8 cellular contexts compared by ENCODE assay signal in the genomic region with DNA sequence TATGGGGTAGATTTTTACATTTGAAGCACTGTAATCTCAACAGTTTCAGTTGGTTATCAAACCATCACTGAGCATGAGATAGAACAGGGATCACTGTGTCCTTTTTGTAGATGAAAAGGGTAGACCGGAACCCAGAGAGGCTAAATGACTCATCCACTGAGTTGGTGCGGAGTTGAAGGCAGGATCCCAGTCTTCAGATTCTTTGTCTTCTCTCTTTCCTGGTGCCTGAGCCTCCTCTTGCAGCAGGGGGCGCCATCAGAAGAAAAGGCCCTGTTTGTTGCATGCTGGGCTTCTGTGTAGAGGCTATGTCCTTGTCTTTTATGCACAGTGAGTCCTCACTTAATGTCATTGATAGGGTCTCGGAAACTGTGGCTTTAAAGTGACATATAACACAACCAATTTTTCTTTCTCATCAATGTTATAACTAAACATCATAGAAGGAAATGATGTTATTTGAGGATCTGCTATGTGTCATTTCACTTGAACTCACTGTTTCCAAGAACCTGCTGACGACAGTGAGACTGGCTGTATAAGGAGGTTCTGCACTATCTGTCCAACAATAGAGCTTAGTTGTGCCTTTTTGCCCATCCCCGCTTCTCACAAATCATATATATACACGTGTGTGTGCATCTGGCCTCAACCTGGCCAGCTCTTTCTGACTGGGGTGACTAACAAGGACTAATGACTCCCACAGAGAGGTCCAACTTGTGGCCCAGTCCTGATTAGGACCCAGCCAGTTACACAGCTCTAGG. TPM values are rescaled to one million over a fixed set of nuclear protein-coding genes. Genes with fewer than 3 reads are reported as not detected.
DNase-seq lines count a peak whose midpoint lies in the region; ATAC-seq and TF ChIP-seq lines count a peak whose summit lies in the region.

No MANE protein-coding gene starts in this region.

- peaks cover 52% of the 10 kb centered on the region for H3K36me3 ChIP-seq in BJ (ENCODE audit: control insufficient read depth, insufficient read depth, low read length)

- POLR2A ChIA-PET in BJ (lab: Charles Lee) = no interaction called here

- no peak overlapping the region for H3K4me3 ChIP-seq in BJ (ENCODE audit: low read depth, low read length)
- H3K4me3 ChIP-seq in epithelial cell of proximal tubule (ENCODE audit: low read depth, low read length) = no peak overlapping the region
- no peak overlapping the region for H3K4me3 ChIP-seq in retinal pigment epithelial cell (ENCODE audit: low read length)

- H3K27me3 ChIP-seq in BJ (ENCODE audit: control insufficient read depth, insufficient read depth, low read length) = no peaks in the 10 kb centered on the region

- no peak for DNase-seq in BJ (ENCODE audit: low read depth)
- DNase-seq in GM20000 (ENCODE audit: low spot score) = peak; percentile 61
- peak; percentile 28 for DNase-seq in NCI-H2196 treated with DMSO at 0.1 percent for 48 hours (lab: John Stamatoyannopoulos, UW; ENCODE audit: unreplicated experiment)
- peak; percentile 87 for DNase-seq in activated CD8-positive, alpha-beta memory T cell treated with anti-CD3 and anti-CD28 coated beads for 24 hours
- DNase-seq in epithelial cell of proximal tubule (ENCODE audit: low read depth) = no peak
- no peak for DNase-seq in retinal pigment epithelial cell (ENCODE audit: low read depth)
- DNase-seq in GOT3 (lab: John Stamatoyannopoulos, UW) = no peak

- CTCF ChIA-PET in BJ (lab: Yijun Ruan, JAX) = interaction anchor here (0.7 to 2.7 kb wide), 3 partner anchors 9 to 14 kb away, joined by 3 to 8 read pairs (median 6); partner anchors contain the start of gene ZNF282

- peak; percentile 61 for TF ChIP-seq CTCF in BJ (IDR thresholded peaks at IDR 0.05; ENCODE audit: insufficient read depth, low read depth, low read length)
- TF ChIP-seq CTCF in GM20000 (IDR thresholded peaks at IDR 0.05; ENCODE audit: extremely low read depth, missing control alignments) = peak; percentile 42
- TF ChIP-seq CTCF in epithelial cell of proximal tubule (conservative IDR thresholded peaks at IDR 0.05; ENCODE audit: low read depth, low read length) = peak; percentile 76
- peak; percentile 87 for TF ChIP-seq CTCF in retinal pigment epithelial cell (conservative IDR thresholded peaks at IDR 0.05; ENCODE audit: low read depth, low read length)

- ATAC-seq in HG03196 (IDR thresholded peaks at IDR 0.05; ENCODE audit: unreplicated experiment) = no peak

RNA-seq across cellular contexts. Expression of gene ZNF282, which starts 14.3 kb away (rescaled TPM):
- polyA plus RNA-seq in BJ (2011; rRNA removed) = 11.6 and 15.2 TPM in 2 replicates
- polyA minus RNA-seq in BJ (2011; rRNA and poly(A)+ RNA removed) = 16.0 and 18.7 TPM in 2 replicates
- total RNA-seq in epithelial cell of proximal tubule = 18.5 and 22.1 TPM in 2 replicates

RNA-seq across cellular contexts. Expression of gene ZNF212, which starts 29.8 kb away (rescaled TPM):
- 3.2 and 4.6 TPM in 2 replicates for polyA plus RNA-seq in BJ (2011; rRNA removed)
- polyA minus RNA-seq in BJ (2011; rRNA and poly(A)+ RNA removed) = 2.0 and 4.3 TPM in 2 replicates
- 4.3 and 4.7 TPM in 2 replicates for total RNA-seq in epithelial cell of proximal tubule

RNA-seq across cellular contexts. Expression of gene ZNF783, which starts 52.3 kb away (rescaled TPM):
- polyA plus RNA-seq in BJ (2011; rRNA removed) = 5.9 and 6.9 TPM in 2 replicates
- polyA minus RNA-seq in BJ (2011; rRNA and poly(A)+ RNA removed) = 5.7 and 6.7 TPM in 2 replicates
- total RNA-seq in epithelial cell of proximal tubule = 4.8 and 5.4 TPM in 2 replicates

Comparison
In these comparisons a context has a peak if more than half of its experiments do, and no peak if none do; other contexts are left out.
1. DNase-seq: peak in GM20000 (single experiment), NCI-H2196 treated with DMSO at 0.1 percent for 48 hours (single experiment) and activated CD8-positive, alpha-beta memory T cell treated with anti-CD3 and anti-CD28 coated beads for 24 hours (single experiment); none in BJ (single experiment), epithelial cell of proximal tubule (single experiment), retinal pigment epithelial cell (single experiment) and GOT3 (single experiment).
2. Peak in every context shown above with its lines, with median percentiles within 50 percentile points of each other: CTCF ChIP-seq.